8 cellular contexts compared by ENCODE assay signal in genomic region chr11:78417175-78417887, GRCh38. TPM values are rescaled to one million over a fixed set of nuclear protein-coding genes. Genes with fewer than 3 reads are reported as not detected.
DNase-seq lines count a peak whose midpoint lies in the region; ATAC-seq and TF ChIP-seq lines count a peak whose summit lies in the region.

A gene with protein sequence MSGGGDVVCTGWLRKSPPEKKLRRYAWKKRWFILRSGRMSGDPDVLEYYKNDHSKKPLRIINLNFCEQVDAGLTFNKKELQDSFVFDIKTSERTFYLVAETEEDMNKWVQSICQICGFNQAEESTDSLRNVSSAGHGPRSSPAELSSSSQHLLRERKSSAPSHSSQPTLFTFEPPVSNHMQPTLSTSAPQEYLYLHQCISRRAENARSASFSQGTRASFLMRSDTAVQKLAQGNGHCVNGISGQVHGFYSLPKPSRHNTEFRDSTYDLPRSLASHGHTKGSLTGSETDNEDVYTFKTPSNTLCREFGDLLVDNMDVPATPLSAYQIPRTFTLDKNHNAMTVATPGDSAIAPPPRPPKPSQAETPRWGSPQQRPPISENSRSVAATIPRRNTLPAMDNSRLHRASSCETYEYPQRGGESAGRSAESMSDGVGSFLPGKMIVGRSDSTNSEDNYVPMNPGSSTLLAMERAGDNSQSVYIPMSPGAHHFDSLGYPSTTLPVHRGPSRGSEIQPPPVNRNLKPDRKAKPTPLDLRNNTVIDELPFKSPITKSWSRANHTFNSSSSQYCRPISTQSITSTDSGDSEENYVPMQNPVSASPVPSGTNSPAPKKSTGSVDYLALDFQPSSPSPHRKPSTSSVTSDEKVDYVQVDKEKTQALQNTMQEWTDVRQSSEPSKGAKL (minus strand): TSS chr11:78417820. CDS start chr11:78417720, 100 bp downstream.

- no peaks in the 10 kb centered on the region for H3K27me3 Mint-ChIP-seq in type B pancreatic cell

- TF ChIP-seq CTCF in type B pancreatic cell (conservative IDR thresholded peaks at IDR 0.05), result peak; percentile 19

- H3K4me1 Mint-ChIP-seq in type B pancreatic cell (ENCODE audit: unreplicated experiment), result peaks cover 37% of the 10 kb centered on the region

- peak within 1 kb of the TSS; percentile 84 for H3K4me3 ChIP-seq in ectodermal cell (ENCODE audit: insufficient read depth, low read depth, low read length)

- H3K27ac Mint-ChIP-seq in type B pancreatic cell, result peak within 1 kb of the TSS; percentile 97

- peak within 1 kb of the TSS; percentile 91 for H3K27ac ChIP-seq in ectodermal cell (ENCODE audit: insufficient read depth, low read depth, low read length, poor library complexity, severe bottlenecking)

- peak; percentile 8 for ATAC-seq in GM19023 (IDR thresholded peaks at IDR 0.05; ENCODE audit: unreplicated experiment)
- peak; percentile 19 for ATAC-seq in HG03025 (IDR thresholded peaks at IDR 0.05; ENCODE audit: low FRiP score, unreplicated experiment)

- H3K36me3 Mint-ChIP-seq in type B pancreatic cell, result no peaks in the 10 kb centered on the region

- H3K4me3 Mint-ChIP-seq in type B pancreatic cell, result peak within 1 kb of the TSS; percentile 98

- H3K4me1 ChIP-seq in ectodermal cell (ENCODE audit: control insufficient read depth, insufficient read depth, low read length), result peaks cover 3% of the 10 kb centered on the region

- DNase-seq in SW480 (ENCODE audit: low spot score) (peak; percentile 66), mesenteric fat pad (ENCODE audit: low spot score) (no peak), type B pancreatic cell (ENCODE audit: extremely low spot score, unreplicated experiment) (no peak), NCI-H2107 (lab: John Stamatoyannopoulos, UW) (no peak), COLO829 (ENCODE audit: low spot score) (no peak)

- 0% methylated on average over 92 to 93 of the region's 93 CpGs for WGBS in ectodermal cell, 2 experiments

- peaks cover 13% of the 10 kb centered on the region for H3K27me3 ChIP-seq in ectodermal cell (ENCODE audit: control insufficient read depth, insufficient read depth, low read length, poor library complexity, severe bottlenecking)

- H3K9me3 Mint-ChIP-seq in type B pancreatic cell, result no peaks in the 10 kb centered on the region

- no peaks in the 10 kb centered on the region for H3K9me3 ChIP-seq in ectodermal cell (ENCODE audit: control insufficient read depth, low read length)

- H3K36me3 ChIP-seq in ectodermal cell (ENCODE audit: control insufficient read depth, insufficient read depth, low read length), result no peaks in the 10 kb centered on the region

RNA-seq across cellular contexts. Expression of the gene that starts here (rescaled TPM):
- 26.3 TPM for polyA plus RNA-seq in ectodermal cell (2013, experiment 1 of 4)
- 34.0 TPM for polyA plus RNA-seq in ectodermal cell (2013, experiment 2 of 4)
- polyA plus RNA-seq in ectodermal cell (2013, experiment 3 of 4), result 19.1 TPM
- 22.0 TPM for polyA plus RNA-seq in ectodermal cell (2013, experiment 4 of 4)
- total RNA-seq in mesenteric fat pad (65.1 TPM), type B pancreatic cell (ENCODE audit: low replicate concordance) (23.3 and 24.5 TPM in 2 replicates)
